19 cellular contexts compared by ENCODE assay signal in genomic region chr9:99478469-99479027, GRCh38.
"Had no signal": no experiment of that assay in that cellular context is flagged by ENCODE, and none has a peak within 500 bp of the region (broad histone marks: within the 10 kb centered on the region; RNA-seq: fewer than 3 reads in every experiment).

No MANE protein-coding gene starts in this region.

- H3K9me3 ChIP-seq: tibial artery, uterus had no signal

- FAIRE-seq: endothelial cell of umbilical vein had no signal

- H3K27ac Mint-ChIP-seq: activated CD4-positive, alpha-beta memory T cell treated with anti-CD3 and anti-CD28 coated beads, Interleukin-2, amount 10 ng/mL, durations not matched to agents 7 days and 5 days; activated CD4-positive, alpha-beta T cell treated with anti-CD3 and anti-CD28 coated beads for 36 hours; activated naive CD4-positive, alpha-beta T cell treated with anti-CD3 and anti-CD28 coated beads, Interleukin-2, amount 50 U/mL, for 72 hours; immature natural killer cell; stimulated activated effector memory CD8-positive, alpha-beta T cell treated with anti-CD3 and anti-CD28 coated beads, Interleukin-12 subunit alpha, Interleukin-12 subunit beta, amount 100 ng/mL, for 72 hours; T-helper 17 cell had no signal

- ATAC-seq: activated CD4-positive, alpha-beta T cell treated with anti-CD3 and anti-CD28 coated beads for 36 hours; activated naive CD4-positive, alpha-beta T cell treated with anti-CD3 and anti-CD28 coated beads, Interleukin-2, amount 50 U/mL, for 72 hours; activated T-cell treated with anti-CD3 and anti-CD28 coated beads, Interleukin-2, amount 50 U/mL, for 4 hours; foreskin keratinocyte; stimulated activated effector memory CD8-positive, alpha-beta T cell treated with anti-CD3 and anti-CD28 coated beads, Interleukin-12 subunit alpha, Interleukin-12 subunit beta, amount 100 ng/mL, for 72 hours; T-helper 17 cell had no signal

- H3K4me1 Mint-ChIP-seq: activated CD4-positive, alpha-beta memory T cell treated with anti-CD3 and anti-CD28 coated beads, Interleukin-2, amount 10 ng/mL, durations not matched to agents 7 days and 5 days; activated CD4-positive, alpha-beta T cell treated with anti-CD3 and anti-CD28 coated beads for 36 hours; immature natural killer cell; neural crest cell; stimulated activated effector memory CD8-positive, alpha-beta T cell treated with anti-CD3 and anti-CD28 coated beads, Interleukin-12 subunit alpha, Interleukin-12 subunit beta, amount 100 ng/mL, for 72 hours; T-helper 17 cell had no signal

- H3K4me3 ChIP-seq: tibial artery, uterus had no signal

- H3K4me1 ChIP-seq: foreskin keratinocyte, uterus had no signal

- H3K27me3 ChIP-seq: foreskin keratinocyte, tibial artery, uterus had no signal

- DNase-seq: activated CD4-positive, alpha-beta memory T cell treated with anti-CD3 and anti-CD28 coated beads, Interleukin-2, amount 10 ng/mL, durations not matched to agents 7 days and 5 days; activated CD4-positive, alpha-beta T cell treated with anti-CD3 and anti-CD28 coated beads for 36 hours; activated gamma-delta T cell; activated T-cell treated with anti-CD3 and anti-CD28 coated beads, Interleukin-2, amount 50 U/mL, for 4 hours; central memory CD4-positive, alpha-beta T cell; cortex of kidney; effector CD4-positive, alpha-beta T cell; foreskin keratinocyte; glutamatergic neuron; immature natural killer cell; midbrain; T-helper 17 cell; tibial artery; uterus; WERI-Rb-1 had no signal

- H3K36me3 Mint-ChIP-seq: activated naive CD4-positive, alpha-beta T cell treated with anti-CD3 and anti-CD28 coated beads, Interleukin-2, amount 50 U/mL, for 72 hours; immature natural killer cell; stimulated activated effector memory CD8-positive, alpha-beta T cell treated with anti-CD3 and anti-CD28 coated beads, Interleukin-12 subunit alpha, Interleukin-12 subunit beta, amount 100 ng/mL, for 72 hours had no signal

- H3K4me3 Mint-ChIP-seq: activated CD4-positive, alpha-beta memory T cell treated with anti-CD3 and anti-CD28 coated beads, Interleukin-2, amount 10 ng/mL, durations not matched to agents 7 days and 5 days; activated CD4-positive, alpha-beta T cell treated with anti-CD3 and anti-CD28 coated beads for 36 hours; activated T-cell treated with anti-CD3 and anti-CD28 coated beads, Interleukin-2, amount 50 U/mL, for 4 hours; immature natural killer cell; neural crest cell; stimulated activated effector memory CD8-positive, alpha-beta T cell treated with anti-CD3 and anti-CD28 coated beads, Interleukin-12 subunit alpha, Interleukin-12 subunit beta, amount 100 ng/mL, for 72 hours; T-helper 17 cell had no signal

- H3K9me3 Mint-ChIP-seq: activated CD4-positive, alpha-beta memory T cell treated with anti-CD3 and anti-CD28 coated beads, Interleukin-2, amount 10 ng/mL, durations not matched to agents 7 days and 5 days; activated naive CD4-positive, alpha-beta T cell treated with anti-CD3 and anti-CD28 coated beads, Interleukin-2, amount 50 U/mL, for 72 hours; activated T-cell treated with anti-CD3 and anti-CD28 coated beads, Interleukin-2, amount 50 U/mL, for 4 hours; immature natural killer cell; stimulated activated effector memory CD8-positive, alpha-beta T cell treated with anti-CD3 and anti-CD28 coated beads, Interleukin-12 subunit alpha, Interleukin-12 subunit beta, amount 100 ng/mL, for 72 hours had no signal

- H3K36me3 ChIP-seq: tibial artery, uterus, WERI-Rb-1 had no signal

- H3K27ac ChIP-seq: foreskin keratinocyte, tibial artery, uterus, WERI-Rb-1 had no signal
